In the genomic region with DNA sequence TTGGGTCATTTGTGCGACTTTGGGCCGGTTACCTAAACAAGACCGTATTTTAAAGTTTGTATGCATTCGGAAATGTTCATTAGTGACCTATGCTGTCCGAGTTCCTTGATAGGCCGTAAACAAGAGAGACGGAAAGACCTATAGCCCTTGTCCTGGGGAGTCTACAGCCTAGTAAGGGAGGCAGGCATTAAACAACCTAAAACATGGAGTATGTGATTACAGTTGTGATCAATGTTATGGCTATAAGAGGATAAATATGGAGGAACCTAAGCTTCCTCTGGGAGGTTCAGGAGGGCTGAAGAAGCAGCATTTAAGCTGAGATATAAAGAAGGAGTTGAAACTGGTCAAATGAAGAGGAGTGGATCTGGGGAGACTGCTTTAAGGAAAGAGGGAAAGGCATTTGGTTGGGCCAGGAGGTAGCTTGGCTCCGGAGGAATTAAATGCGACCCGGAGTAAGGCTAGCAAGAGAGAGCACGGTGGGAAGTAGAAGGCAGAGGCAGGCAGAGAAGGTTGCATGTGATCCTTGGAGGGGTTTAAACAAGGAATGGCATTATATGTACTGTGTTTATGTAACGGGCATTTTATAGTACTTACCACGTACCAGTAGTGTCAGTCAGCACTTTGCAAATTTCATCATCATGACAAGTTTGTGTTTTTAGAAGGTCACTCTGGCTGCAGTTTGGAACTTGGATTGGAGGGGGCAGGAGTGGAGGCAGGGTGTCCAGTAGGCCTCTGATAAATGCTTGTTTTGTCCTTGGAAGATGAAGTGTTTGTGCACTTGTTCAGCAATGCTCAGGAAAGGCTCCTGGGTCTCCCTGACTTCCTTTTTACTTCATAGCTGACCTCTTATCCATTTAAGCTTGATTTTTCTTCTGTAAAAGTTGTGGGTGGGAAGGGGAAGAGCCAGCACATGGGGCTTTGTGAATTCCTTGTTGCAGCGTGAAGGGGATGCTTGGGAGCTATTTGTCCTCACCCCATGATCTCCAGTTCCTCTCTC, we compare ENCODE assay signal across 6 cellular contexts. TPM values are rescaled to one million over a fixed set of nuclear protein-coding genes. Genes with fewer than 3 reads are reported as not detected.
DNase-seq lines count a peak whose midpoint lies in the region; ATAC-seq, FAIRE-seq and TF ChIP-seq lines count a peak whose summit lies in the region.

No MANE protein-coding gene starts in this region.

- FAIRE-seq in HepG2 (lab: Jason Lieb, UNC), result peak; percentile 82

- TF ChIP-seq CTCF in DND-41 (IDR thresholded peaks at IDR 0.05; ENCODE audit: borderline replicate concordance, extremely low read depth, low read length, poor library complexity, severe bottlenecking), result no peak
- TF ChIP-seq CTCF in WTC11 (IDR thresholded peaks at IDR 0.05), result no peak
- no peak for TF ChIP-seq CTCF in HepG2 (CRISPR knock-in tag; IDR thresholded peaks at IDR 0.05)

- peaks cover 17% of the 10 kb centered on the region for H3K27me3 Mint-ChIP-seq in WTC11 (ENCODE audit: low read depth)

- H3K36me3 Mint-ChIP-seq in WTC11, result no peaks in the 10 kb centered on the region

- H3K9me3 ChIP-seq in DND-41 (ENCODE audit: insufficient read depth, low read length, severe bottlenecking), result no peaks in the 10 kb centered on the region
- H3K9me3 ChIP-seq in HepG2 (ENCODE audit: low read length), result no peaks in the 10 kb centered on the region

- peak overlapping the region; percentile 80 for H3K27ac ChIP-seq in DND-41 (ENCODE audit: low read length)
- H3K27ac ChIP-seq in HepG2 (ENCODE audit: extremely low read length, insufficient read depth, low read length), result peak overlapping the region; percentile 94

- peaks cover 29% of the 10 kb centered on the region for H3K4me1 ChIP-seq in DND-41 (ENCODE audit: insufficient read depth, low read length)
- peaks cover 44% of the 10 kb centered on the region for H3K4me1 ChIP-seq in HepG2 (ENCODE audit: insufficient read depth, low read length)

- TSS peak; percentile 87 for BruUV-seq in HepG2 (replicated peaks; lab: Mats Ljungman, UMichigan)

- H3K27me3 ChIP-seq in DND-41 (ENCODE audit: insufficient read depth, low read length, poor library complexity) (no peaks in the 10 kb centered on the region), HepG2 (ENCODE audit: control insufficient read depth in 1 of 2, insufficient read depth in 2 of 2, low read length in 2 of 2) (no peaks in the 10 kb centered on the region; a peak in 1 of 5 replicates)

- TF ChIP-seq EP300 in HepG2 (IDR thresholded peaks at IDR 0.05; ENCODE audit: low read depth in 2 of 2, low read length in 2 of 2) (0 out of 4 replicates have a peak, but pooled peaks of 1 of the 2 experiments have one; percentile 13), HepG2 (CRISPR knock-in tag; IDR thresholded peaks at IDR 0.05; ENCODE audit: borderline replicate concordance) (no peak)

- CTCF ChIA-PET in WTC11 (lab: Charles Lee) (interaction anchor here (0.7 to 3.4 kb wide), 20 partner anchors 8 to 282 kb away, joined by 3 to 61 read pairs (median 5); a partner anchor contains a TSS), HepG2 (lab: Yijun Ruan, JAX; ENCODE audit: low intra/inter-chr PET ratio, low total read pairs) (no interaction called here)

- peak overlapping the region; percentile 66 for H3K4me3 Mint-ChIP-seq in WTC11

- peak overlapping the region; percentile 91 for H3K27ac Mint-ChIP-seq in WTC11

- intact Hi-C loops in HepG2 (cut with micrococcal nuclease; ENCODE audit: unreplicated experiment), result no loop called here

- H4K20me1 ChIP-seq in DND-41 (ENCODE audit: insufficient read depth, low read length) (no peaks in the 10 kb centered on the region), HepG2 (ENCODE audit: insufficient read depth, low read length) (0 out of 2 replicates have a peak, but pooled peaks cover under 1% of the 10 kb centered on the region)

- ATAC-seq in DND-41 (ENCODE audit: insufficient read depth, low read depth) (no peak), WTC11 (no peak), HepG2 (peak; percentile 5)

- POLR2A ChIA-PET in WTC11 (lab: Charles Lee) (interaction anchor here (0.6 to 2.2 kb wide), 13 partner anchors 9 to 734 kb away, joined by 3 to 27 read pairs (median 6); a partner anchor contains a TSS), HepG2 (lab: Yijun Ruan, JAX) (interaction anchor here (0.9 to 3.5 kb wide), 16 partner anchors 10 to 287 kb away, joined by 3 to 39 read pairs (median 8); a partner anchor contains a TSS)

- H3K36me3 ChIP-seq in DND-41 (ENCODE audit: insufficient read depth, low read length) (no peaks in the 10 kb centered on the region), HepG2 (replicated peaks in 1 of 2; ENCODE audit: control insufficient read depth in 1 of 2, insufficient read depth in 2 of 2, low read length in 2 of 2) (no peaks in the 10 kb centered on the region)

- in situ Hi-C loops in HepG2 (cut with HindIII; ENCODE audit: extremely low pct_ligation_motif_present, low pct_unique_long_range_greater_than_20kb), result no loop called here

- H2AFZ ChIP-seq in DND-41 (ENCODE audit: low read depth, low read length) (peak overlapping the region; percentile 96), HepG2 (ENCODE audit: low read length) (peak overlapping the region; percentile 61)

- peaks cover 30% of the 10 kb centered on the region for H3K4me1 Mint-ChIP-seq in WTC11

- H3K9ac ChIP-seq in DND-41 (ENCODE audit: low read depth, low read length), result peak overlapping the region; percentile 70
- H3K9ac ChIP-seq in HepG2 (ENCODE audit: insufficient read depth, low read depth, low read length), result peak overlapping the region; percentile 86

- H3K4me3 ChIP-seq in DND-41 (ENCODE audit: low read depth in 1 of 2, low read length in 2 of 2) (peak overlapping the region; percentile 23 to 98; a peak in 3 of 4 replicates), HepG2 (replicated peaks in 1 of 3; ENCODE audit: insufficient read depth in 1 of 3, low read depth in 2 of 3, low read length in 3 of 3) (peak overlapping the region; percentile 42 to 66 (median 57))

- peak in 1 of 2 experiments; percentile 54; a peak in 3 of 4 replicates for TF ChIP-seq POLR2A in HepG2 (IDR thresholded peaks at IDR 0.05; ENCODE audit: insufficient read depth in 1 of 2, low read depth in 2 of 2, low read length in 2 of 2)

- 5% methylated on average over 14 of the region's 14 CpGs for WGBS in HepG2 (ENCODE audit: low lambda C conversion rate)

- H3K9me3 Mint-ChIP-seq in WTC11, result peaks cover under 1% of the 10 kb centered on the region; the same call in 1 of the 2 replicates

- H3K79me2 ChIP-seq in DND-41 (ENCODE audit: insufficient read depth, low read length) (no peaks in the 10 kb centered on the region), HepG2 (ENCODE audit: insufficient read depth, low read length) (peaks cover 34% of the 10 kb centered on the region)

- H3K4me2 ChIP-seq in DND-41 (ENCODE audit: insufficient read depth, low read length) (peak overlapping the region; percentile 100), HepG2 (ENCODE audit: low read depth, low read length) (peak overlapping the region; percentile 94)

- DNase-seq in DND-41, result no peak
- no peak for DNase-seq in WTC11 (ENCODE audit: low spot score)
- peak; percentile 66 for DNase-seq in HepG2 (ENCODE audit: low spot score)
- DNase-seq in NCI-H1694 (lab: John Stamatoyannopoulos, UW), result no peak
- DNase-seq in medulla oblongata (ENCODE audit: extremely low spot score), result no peak
- DNase-seq in activated CD4-positive, CD25-positive, alpha-beta regulatory T cell (lab: John Stamatoyannopoulos, UW), result no peak

- no peak for TF ChIP-seq RAD21 in HepG2 (CRISPR knock-in tag; IDR thresholded peaks at IDR 0.05)

RNA-seq across cellular contexts. Expression of a gene that starts 1.0 kb away (rescaled TPM):
- 8.1 to 9.8 TPM (median 9.0 TPM) in 3 replicates for total RNA-seq in WTC11 (2021)
- total RNA-seq in HepG2 (2016; rRNA removed; fragmentation: Illumina TruSeq; extraction: Trizol), result 39.8 and 47.6 TPM in 2 replicates
- 17.3 and 23.9 TPM in 2 replicates for total RNA-seq in HepG2 (2016; cell fraction: cytosol; rRNA removed; fragmentation: Illumina TruSeq; extraction: Trizol; ENCODE audit: low read depth)
- total RNA-seq in HepG2 (2016; cell fraction: insoluble cytoplasmic fraction; rRNA removed; fragmentation: Illumina TruSeq; extraction: Trizol), result 40.9 and 48.9 TPM in 2 replicates
- total RNA-seq in HepG2 (2016; cell fraction: membrane; rRNA removed; fragmentation: Illumina TruSeq; extraction: Trizol), result 32.7 and 40.7 TPM in 2 replicates
- total RNA-seq in HepG2 (2016; cell fraction: nucleus; rRNA removed; fragmentation: Illumina TruSeq; extraction: Trizol), result 19.1 and 24.2 TPM in 2 replicates
- 60.6 and 61.2 TPM in 2 replicates for polyA plus RNA-seq in HepG2 (2011; rRNA removed)
- 46.9 and 72.0 TPM in 2 replicates for polyA plus RNA-seq in HepG2 (2011; cell fraction: cytosol; rRNA removed)
- 30.9 and 32.2 TPM in 2 replicates for polyA plus RNA-seq in HepG2 (2011; cell fraction: nucleus; rRNA removed)
- 17.8 and 27.6 TPM in 2 replicates for polyA plus RNA-seq in HepG2 (2012)
- 15.1 and 21.8 TPM in 2 replicates for polyA plus RNA-seq in HepG2 (2016; cell fraction: cytosol; fragmentation: Illumina TruSeq; extraction: Trizol; ENCODE audit: low read depth)
- 52.4 and 52.8 TPM in 2 replicates for polyA plus RNA-seq in HepG2 (2016; cell fraction: insoluble cytoplasmic fraction; fragmentation: Illumina TruSeq; extraction: Trizol; ENCODE audit: low read depth)
- polyA plus RNA-seq in HepG2 (2016; cell fraction: membrane; fragmentation: Illumina TruSeq; extraction: Trizol; ENCODE audit: low read depth), result 23.9 and 32.8 TPM in 2 replicates
- polyA plus RNA-seq in HepG2 (2016; cell fraction: nucleus; fragmentation: Illumina TruSeq; extraction: Trizol; ENCODE audit: insufficient read depth, low read depth), result 25.4 and 28.6 TPM in 2 replicates
- polyA minus RNA-seq in HepG2 (2011; rRNA and poly(A)+ RNA removed; ENCODE audit: low replicate concordance), result 68.6 and 143 TPM in 2 replicates
- 32.1 and 32.4 TPM in 2 replicates for polyA minus RNA-seq in HepG2 (2011; cell fraction: cytosol; rRNA and poly(A)+ RNA removed)
- 21.8 and 28.6 TPM in 2 replicates for polyA minus RNA-seq in HepG2 (2011; cell fraction: nucleus; rRNA and poly(A)+ RNA removed)

RNA-seq across cellular contexts. Expression of a gene that starts 25.4 kb away (rescaled TPM):
- total RNA-seq in WTC11 (2021) (36.8 to 37.7 TPM (median 36.9 TPM) in 3 replicates), HepG2 (2016; rRNA removed; fragmentation: Illumina TruSeq; extraction: Trizol) (not detected in 2 replicates)
- not detected in 2 replicates for total RNA-seq in HepG2 (2016; cell fraction: cytosol; rRNA removed; fragmentation: Illumina TruSeq; extraction: Trizol; ENCODE audit: low read depth)
- not detected in 2 replicates for total RNA-seq in HepG2 (2016; cell fraction: insoluble cytoplasmic fraction; rRNA removed; fragmentation: Illumina TruSeq; extraction: Trizol)
- not detected in 2 replicates for total RNA-seq in HepG2 (2016; cell fraction: membrane; rRNA removed; fragmentation: Illumina TruSeq; extraction: Trizol)
- total RNA-seq in HepG2 (2016; cell fraction: nucleus; rRNA removed; fragmentation: Illumina TruSeq; extraction: Trizol), result not detected in 2 replicates
- 0.08 TPM in 1 of 2 replicates, not detected in the other for polyA plus RNA-seq in HepG2 (2011; rRNA removed)
- 0.03 TPM in 1 of 2 replicates, not detected in the other for polyA plus RNA-seq in HepG2 (2011; cell fraction: cytosol; rRNA removed)
- 0.03 and 0.26 TPM in 2 replicates for polyA plus RNA-seq in HepG2 (2011; cell fraction: nucleus; rRNA removed)
- polyA plus RNA-seq in HepG2 (2012), result not detected in 2 replicates
- not detected in 2 replicates for polyA plus RNA-seq in HepG2 (2016; cell fraction: cytosol; fragmentation: Illumina TruSeq; extraction: Trizol; ENCODE audit: low read depth)
- polyA plus RNA-seq in HepG2 (2016; cell fraction: insoluble cytoplasmic fraction; fragmentation: Illumina TruSeq; extraction: Trizol; ENCODE audit: low read depth), result not detected in 2 replicates
- not detected in 2 replicates for polyA plus RNA-seq in HepG2 (2016; cell fraction: membrane; fragmentation: Illumina TruSeq; extraction: Trizol; ENCODE audit: low read depth)
- not detected in 2 replicates for polyA plus RNA-seq in HepG2 (2016; cell fraction: nucleus; fragmentation: Illumina TruSeq; extraction: Trizol; ENCODE audit: insufficient read depth, low read depth)
- polyA minus RNA-seq in HepG2 (2011; rRNA and poly(A)+ RNA removed; ENCODE audit: low replicate concordance), result 33.8 TPM in 1 of 2 replicates, not detected in the other
- polyA minus RNA-seq in HepG2 (2011; cell fraction: cytosol; rRNA and poly(A)+ RNA removed), result not detected in 2 replicates
- polyA minus RNA-seq in HepG2 (2011; cell fraction: nucleus; rRNA and poly(A)+ RNA removed), result 0.13 TPM in 1 of 2 replicates, not detected in the other

RNA-seq across cellular contexts. Expression of a gene that starts 47.6 kb away (rescaled TPM):
- total RNA-seq in WTC11 (2021) (18.6 to 19.6 TPM (median 19.5 TPM) in 3 replicates), HepG2 (2016; rRNA removed; fragmentation: Illumina TruSeq; extraction: Trizol) (14.3 and 16.6 TPM in 2 replicates)
- total RNA-seq in HepG2 (2016; cell fraction: cytosol; rRNA removed; fragmentation: Illumina TruSeq; extraction: Trizol; ENCODE audit: low read depth), result 1.1 and 1.5 TPM in 2 replicates
- total RNA-seq in HepG2 (2016; cell fraction: insoluble cytoplasmic fraction; rRNA removed; fragmentation: Illumina TruSeq; extraction: Trizol), result 14.4 and 15.3 TPM in 2 replicates
- total RNA-seq in HepG2 (2016; cell fraction: membrane; rRNA removed; fragmentation: Illumina TruSeq; extraction: Trizol), result 5.3 and 5.4 TPM in 2 replicates
- 7.8 and 8.3 TPM in 2 replicates for total RNA-seq in HepG2 (2016; cell fraction: nucleus; rRNA removed; fragmentation: Illumina TruSeq; extraction: Trizol)
- 10.9 and 12.3 TPM in 2 replicates for polyA plus RNA-seq in HepG2 (2011; rRNA removed)
- 11.1 and 12.6 TPM in 2 replicates for polyA plus RNA-seq in HepG2 (2011; cell fraction: cytosol; rRNA removed)
- 7.2 and 8.1 TPM in 2 replicates for polyA plus RNA-seq in HepG2 (2011; cell fraction: nucleus; rRNA removed)
- polyA plus RNA-seq in HepG2 (2012), result 8.1 and 9.8 TPM in 2 replicates
- 1.2 and 1.5 TPM in 2 replicates for polyA plus RNA-seq in HepG2 (2016; cell fraction: cytosol; fragmentation: Illumina TruSeq; extraction: Trizol; ENCODE audit: low read depth)
- 16.4 and 17.1 TPM in 2 replicates for polyA plus RNA-seq in HepG2 (2016; cell fraction: insoluble cytoplasmic fraction; fragmentation: Illumina TruSeq; extraction: Trizol; ENCODE audit: low read depth)
- polyA plus RNA-seq in HepG2 (2016; cell fraction: membrane; fragmentation: Illumina TruSeq; extraction: Trizol; ENCODE audit: low read depth), result 3.5 and 4.3 TPM in 2 replicates
- polyA plus RNA-seq in HepG2 (2016; cell fraction: nucleus; fragmentation: Illumina TruSeq; extraction: Trizol; ENCODE audit: insufficient read depth, low read depth), result 11.0 and 12.8 TPM in 2 replicates
- polyA minus RNA-seq in HepG2 (2011; rRNA and poly(A)+ RNA removed; ENCODE audit: low replicate concordance), result 14.5 and 22.6 TPM in 2 replicates
- polyA minus RNA-seq in HepG2 (2011; cell fraction: cytosol; rRNA and poly(A)+ RNA removed), result 5.7 and 6.0 TPM in 2 replicates
- polyA minus RNA-seq in HepG2 (2011; cell fraction: nucleus; rRNA and poly(A)+ RNA removed), result 5.5 and 5.7 TPM in 2 replicates

RNA-seq across cellular contexts. Expression of a gene that starts 48.8 kb away (rescaled TPM):
- total RNA-seq in WTC11 (2021), result 23.2 to 26.9 TPM (median 26.0 TPM) in 3 replicates
- 6.1 and 19.7 TPM in 2 replicates for total RNA-seq in HepG2 (2016; rRNA removed; fragmentation: Illumina TruSeq; extraction: Trizol)
- total RNA-seq in HepG2 (2016; cell fraction: cytosol; rRNA removed; fragmentation: Illumina TruSeq; extraction: Trizol; ENCODE audit: low read depth), result 2.8 and 3.8 TPM in 2 replicates
- total RNA-seq in HepG2 (2016; cell fraction: insoluble cytoplasmic fraction; rRNA removed; fragmentation: Illumina TruSeq; extraction: Trizol), result 5.8 and 20.5 TPM in 2 replicates
- total RNA-seq in HepG2 (2016; cell fraction: membrane; rRNA removed; fragmentation: Illumina TruSeq; extraction: Trizol), result 4.5 and 6.1 TPM in 2 replicates
- 36.5 and 37.6 TPM in 2 replicates for total RNA-seq in HepG2 (2016; cell fraction: nucleus; rRNA removed; fragmentation: Illumina TruSeq; extraction: Trizol)
- 20.5 and 26.9 TPM in 2 replicates for polyA plus RNA-seq in HepG2 (2011; rRNA removed)
- 11.3 and 12.9 TPM in 2 replicates for polyA plus RNA-seq in HepG2 (2011; cell fraction: cytosol; rRNA removed)
- 107 and 112 TPM in 2 replicates for polyA plus RNA-seq in HepG2 (2011; cell fraction: nucleus; rRNA removed)
- 13.0 and 18.5 TPM in 2 replicates for polyA plus RNA-seq in HepG2 (2012)
- polyA plus RNA-seq in HepG2 (2016; cell fraction: cytosol; fragmentation: Illumina TruSeq; extraction: Trizol; ENCODE audit: low read depth), result 0.68 and 0.92 TPM in 2 replicates
- polyA plus RNA-seq in HepG2 (2016; cell fraction: insoluble cytoplasmic fraction; fragmentation: Illumina TruSeq; extraction: Trizol; ENCODE audit: low read depth), result 4.2 and 4.9 TPM in 2 replicates
- polyA plus RNA-seq in HepG2 (2016; cell fraction: membrane; fragmentation: Illumina TruSeq; extraction: Trizol; ENCODE audit: low read depth), result 1.7 and 2.1 TPM in 2 replicates
- polyA plus RNA-seq in HepG2 (2016; cell fraction: nucleus; fragmentation: Illumina TruSeq; extraction: Trizol; ENCODE audit: insufficient read depth, low read depth), result 50.1 and 57.5 TPM in 2 replicates
- 26.7 and 43.3 TPM in 2 replicates for polyA minus RNA-seq in HepG2 (2011; rRNA and poly(A)+ RNA removed; ENCODE audit: low replicate concordance)
- 6.0 and 6.5 TPM in 2 replicates for polyA minus RNA-seq in HepG2 (2011; cell fraction: cytosol; rRNA and poly(A)+ RNA removed)
- polyA minus RNA-seq in HepG2 (2011; cell fraction: nucleus; rRNA and poly(A)+ RNA removed), result 45.2 and 45.3 TPM in 2 replicates

RNA-seq across cellular contexts. Expression of a gene that starts 54.8 kb away (rescaled TPM):
- total RNA-seq in WTC11 (2021) (21.8 to 27.1 TPM (median 24.0 TPM) in 3 replicates), HepG2 (2016; rRNA removed; fragmentation: Illumina TruSeq; extraction: Trizol) (3.4 and 4.2 TPM in 2 replicates)
- 3.2 and 5.3 TPM in 2 replicates for total RNA-seq in HepG2 (2016; cell fraction: cytosol; rRNA removed; fragmentation: Illumina TruSeq; extraction: Trizol; ENCODE audit: low read depth)
- total RNA-seq in HepG2 (2016; cell fraction: insoluble cytoplasmic fraction; rRNA removed; fragmentation: Illumina TruSeq; extraction: Trizol), result 4.6 and 5.2 TPM in 2 replicates
- total RNA-seq in HepG2 (2016; cell fraction: membrane; rRNA removed; fragmentation: Illumina TruSeq; extraction: Trizol), result 6.1 and 6.3 TPM in 2 replicates
- total RNA-seq in HepG2 (2016; cell fraction: nucleus; rRNA removed; fragmentation: Illumina TruSeq; extraction: Trizol), result 1.6 and 3.0 TPM in 2 replicates
- 9.1 and 10.8 TPM in 2 replicates for polyA plus RNA-seq in HepG2 (2011; rRNA removed)
- polyA plus RNA-seq in HepG2 (2011; cell fraction: cytosol; rRNA removed), result 7.3 and 11.8 TPM in 2 replicates
- polyA plus RNA-seq in HepG2 (2011; cell fraction: nucleus; rRNA removed), result 4.4 and 5.7 TPM in 2 replicates
- 7.4 and 10.4 TPM in 2 replicates for polyA plus RNA-seq in HepG2 (2012)
- 7.7 and 8.5 TPM in 2 replicates for polyA plus RNA-seq in HepG2 (2016; cell fraction: cytosol; fragmentation: Illumina TruSeq; extraction: Trizol; ENCODE audit: low read depth)
- 9.6 and 10.3 TPM in 2 replicates for polyA plus RNA-seq in HepG2 (2016; cell fraction: insoluble cytoplasmic fraction; fragmentation: Illumina TruSeq; extraction: Trizol; ENCODE audit: low read depth)
- polyA plus RNA-seq in HepG2 (2016; cell fraction: membrane; fragmentation: Illumina TruSeq; extraction: Trizol; ENCODE audit: low read depth), result 9.0 and 9.4 TPM in 2 replicates
- polyA plus RNA-seq in HepG2 (2016; cell fraction: nucleus; fragmentation: Illumina TruSeq; extraction: Trizol; ENCODE audit: insufficient read depth, low read depth), result 7.8 and 8.8 TPM in 2 replicates
- polyA minus RNA-seq in HepG2 (2011; rRNA and poly(A)+ RNA removed; ENCODE audit: low replicate concordance), result 2.2 and 3.4 TPM in 2 replicates
- 1.2 and 2.5 TPM in 2 replicates for polyA minus RNA-seq in HepG2 (2011; cell fraction: cytosol; rRNA and poly(A)+ RNA removed)
- 2.9 and 3.7 TPM in 2 replicates for polyA minus RNA-seq in HepG2 (2011; cell fraction: nucleus; rRNA and poly(A)+ RNA removed)

Comparison
In these comparisons a context has a peak if more than half of its experiments do, and no peak if none do; other contexts are left out.
1. RNA of a gene that starts 25.4 kb away (total RNA-seq): 36.8 to 37.7 TPM in WTC11; not detected in HepG2; every median in the first group is over 10 times any median in the second.